ENCODE assay signal across 12 cellular contexts in genomic region chr14:32561520-32561919, GRCh38.
DNase-seq lines count a peak whose midpoint lies in the region; ATAC-seq and TF ChIP-seq lines count a peak whose summit lies in the region.
"Had no signal": no experiment of that assay in that cellular context is flagged by ENCODE, and none has a peak within 500 bp of the region (broad histone marks: within the 10 kb centered on the region; RNA-seq: fewer than 3 reads in every experiment).

No MANE protein-coding gene starts in this region.

- H3K9me3 Mint-ChIP-seq in nephron = no peaks in the 10 kb centered on the region

- H3K4me1 Mint-ChIP-seq in nephron = peaks cover 21% of the 10 kb centered on the region

- TF ChIP-seq CTCF in AG10803 (conservative IDR thresholded peaks at IDR 0.05; ENCODE audit: low read length) (no peak), fibroblast of mammary gland (conservative IDR thresholded peaks at IDR 0.05; ENCODE audit: control insufficient read depth, insufficient read depth, low read depth, low read length) (no peak), nephron (IDR thresholded peaks at IDR 0.05; ENCODE audit: unreplicated experiment in 3 of 3) (no peak)

- H3K4me3 ChIP-seq in AG10803 (ENCODE audit: low read length) (no peak overlapping the region), MG63 (no peak overlapping the region), fibroblast of mammary gland (ENCODE audit: control insufficient read depth, low read depth, low read length) (no peak overlapping the region)
- H3K4me3 ChIP-seq: Peyer's patch had no signal

- no peaks in the 10 kb centered on the region for H3K27me3 ChIP-seq in MG63
- H3K27me3 ChIP-seq: Peyer's patch had no signal

- no peak for ATAC-seq in activated CD4-positive, CD25-positive, alpha-beta regulatory T cell treated with anti-CD3 and anti-CD28 coated beads, Interleukin-2, amount 50 U/mL, for 24 hours
- ATAC-seq: activated CD8-positive, alpha-beta memory T cell treated with anti-CD3 and anti-CD28 coated beads, Interleukin-2, amount 10 ng/mL, durations not matched to agents 7 days and 5 days had no signal

- no peaks in the 10 kb centered on the region for H3K9me3 ChIP-seq in MG63
- H3K9me3 ChIP-seq: Peyer's patch had no signal

- H3K27ac Mint-ChIP-seq in nephron = peak overlapping the region in 2 of 3 experiments; percentile 23 to 28
- H3K27ac Mint-ChIP-seq: activated CD8-positive, alpha-beta memory T cell treated with anti-CD3 and anti-CD28 coated beads, Interleukin-2, amount 10 ng/mL, durations not matched to agents 7 days and 5 days had no signal

- H3K4me3 Mint-ChIP-seq in nephron = no peak overlapping the region
- H3K4me3 Mint-ChIP-seq: activated CD8-positive, alpha-beta memory T cell treated with anti-CD3 and anti-CD28 coated beads, Interleukin-2, amount 10 ng/mL, durations not matched to agents 7 days and 5 days had no signal

- no peaks in the 10 kb centered on the region for H3K27me3 Mint-ChIP-seq in nephron (ENCODE audit: low read depth)
- H3K27me3 Mint-ChIP-seq: activated CD8-positive, alpha-beta memory T cell treated with anti-CD3 and anti-CD28 coated beads, Interleukin-2, amount 10 ng/mL, durations not matched to agents 7 days and 5 days had no signal

- DNase-seq in AG10803 (ENCODE audit: low read depth) (peak; percentile 95), MG63 (peak; percentile 40), fibroblast of mammary gland (ENCODE audit: low read depth) (peak; percentile 24), CD1c-positive myeloid dendritic cell (ENCODE audit: extremely low spot score) (no peak), NCI-H774 (lab: John Stamatoyannopoulos, UW) (no peak), cerebellum (ENCODE audit: low spot score) (no peak)
- DNase-seq: activated CD8-positive, alpha-beta memory T cell treated with anti-CD3 and anti-CD28 coated beads, Interleukin-2, amount 10 ng/mL, durations not matched to agents 7 days and 5 days; Kasumi-1; nucleus accumbens; Peyer's patch had no signal

- H3K36me3 ChIP-seq in MG63 = no peaks in the 10 kb centered on the region
- H3K36me3 ChIP-seq: Peyer's patch had no signal

- H3K36me3 Mint-ChIP-seq in nephron (ENCODE audit: low read depth) = no peaks in the 10 kb centered on the region
- H3K36me3 Mint-ChIP-seq: activated CD8-positive, alpha-beta memory T cell treated with anti-CD3 and anti-CD28 coated beads, Interleukin-2, amount 10 ng/mL, durations not matched to agents 7 days and 5 days had no signal

Comparison
In these comparisons a context has a peak if more than half of its experiments do, and no peak if none do; other contexts are left out.
1. DNase-seq: peak in AG10803 (single experiment), MG63 (single experiment) and fibroblast of mammary gland (single experiment); none in CD1c-positive myeloid dendritic cell (single experiment), NCI-H774 (single experiment) and cerebellum (single experiment).